In genomic region chr10:68176797-68177196, GRCh38 we compare ENCODE assay signal across 1 cellular context.
TF ChIP-seq lines count a peak whose summit lies in the region.

No MANE protein-coding gene starts in this region.

TF ChIP-seq in HEK293, 187 proteins besides CTCF, POLR2A, EP300 and RAD21 (continued from another document):
- TF ChIP-seq ZNF148 (tag by site-specific recombination; IDR thresholded peaks at IDR 0.05; ENCODE audit: borderline replicate concordance) (no peak), ATF2 (tag by site-specific recombination; IDR thresholded peaks at IDR 0.05; ENCODE audit: low read depth) (no peak), KLF9 (tag by site-specific recombination; IDR thresholded peaks at IDR 0.05; ENCODE audit: low read depth) (no peak), ZNF747 (tag by site-specific recombination; IDR thresholded peaks at IDR 0.05) (no peak), ZNF366 (tag by site-specific recombination; conservative IDR thresholded peaks at IDR 0.05) (0 out of 2 replicates have a peak, but pooled peaks have one; percentile 16), ZFP41 (tag by site-specific recombination; IDR thresholded peaks at IDR 0.05; ENCODE audit: borderline replicate concordance) (no peak), ZNF660 (tag by site-specific recombination; IDR thresholded peaks at IDR 0.05) (no peak), ZNF776 (tag by site-specific recombination; IDR thresholded peaks at IDR 0.05; ENCODE audit: borderline replicate concordance) (no peak), ZBTB10 (tag by site-specific recombination; IDR thresholded peaks at IDR 0.05) (no peak), ZBTB1 (tag by site-specific recombination; IDR thresholded peaks at IDR 0.05) (no peak), ZNF341 (tag by site-specific recombination; IDR thresholded peaks at IDR 0.05; ENCODE audit: low read depth) (no peak)
